Comparison of ENCODE assay signal across 24 cellular contexts in genomic region chr3:22908974-22909507, GRCh38.
DNase-seq lines count a peak whose midpoint lies in the region; ATAC-seq and TF ChIP-seq lines count a peak whose summit lies in the region.
"Had no signal": no experiment of that assay in that cellular context is flagged by ENCODE, and none has a peak within 500 bp of the region (broad histone marks: within the 10 kb centered on the region; RNA-seq: fewer than 3 reads in every experiment).

No MANE protein-coding gene starts in this region.

- H3K36me3 ChIP-seq in liver (ENCODE audit: control insufficient read depth in 4 of 4, insufficient read depth in 3 of 4, low read depth in 1 of 4, low read length in 3 of 4) (no peaks in the 10 kb centered on the region), right lobe of liver (no peaks in the 10 kb centered on the region), neural cell (ENCODE audit: insufficient read depth, low read length) (no peaks in the 10 kb centered on the region)

- H3K9ac ChIP-seq in liver (ENCODE audit: low read depth in 1 of 2, low read length in 2 of 2) = no peak overlapping the region
- no peak overlapping the region for H3K9ac ChIP-seq in neural cell (ENCODE audit: low read length)

- H3K4me2 ChIP-seq in neural cell (ENCODE audit: low read length) = no peak overlapping the region

- no peaks in the 10 kb centered on the region for H3K9me2 ChIP-seq in neural cell (ENCODE audit: insufficient read depth, low read length)

- H3F3A ChIP-seq in neural cell (ENCODE audit: insufficient read depth, low read length, poor library complexity, severe bottlenecking) = no peaks in the 10 kb centered on the region

- DNase-seq in right lobe of liver (no peak), cerebellar cortex (ENCODE audit: low spot score) (peak; percentile 61), SK-N-DZ (ENCODE audit: low spot score) (no peak), kidney tubule cell (ENCODE audit: low spot score) (no peak), epidermal melanocyte (ENCODE audit: insufficient read length, low spot score) (no peak), GM10248 (ENCODE audit: extremely low spot score) (no peak)
- DNase-seq: activated CD4-positive, alpha-beta T cell treated with anti-CD3 and anti-CD28 coated beads for 1 hour; activated gamma-delta T cell treated with Interleukin-2 at 50 U/mL for 16 hours; central memory CD4-positive, alpha-beta T cell; DMS79; dorsolateral prefrontal cortex; GF-D8; head of caudate nucleus; KG1; kidney glomerular epithelial cell; mammary epithelial cell; NCI-H2029 treated with DMSO at 0.1 percent for 48 hours; NCI-H748 treated with DMSO at 0.1 percent for 48 hours; RPMI8226; stimulated activated naive CD8-positive, alpha-beta T cell treated with anti-CD3 and anti-CD28 coated beads, Interleukin-15, amount 100 ng/mL, for 72 hours had no signal

- TF ChIP-seq RAD21 in liver (IDR thresholded peaks at IDR 0.05) (peak; percentile 28 to 31), neural cell (conservative IDR thresholded peaks at IDR 0.05) (peak; percentile 58)

- intact Hi-C loops in right lobe of liver (cut with DNase I) = no loop called here

- no peak overlapping the region for H3K27ac ChIP-seq in liver (ENCODE audit: low read depth in 1 of 2, low read length in 2 of 2)
- H3K27ac ChIP-seq in right lobe of liver = no peak overlapping the region
- H3K27ac ChIP-seq in neural cell (ENCODE audit: low read length) = no peak overlapping the region
- H3K27ac ChIP-seq: dorsolateral prefrontal cortex, epithelial cell of prostate, skin epidermis had no signal

- H4K20me1 ChIP-seq in neural cell (ENCODE audit: insufficient read depth) = no peaks in the 10 kb centered on the region

- peaks cover 0 to 3% (median 0%) of the 10 kb centered on the region in 4 donors for H3K27me3 ChIP-seq in liver (ENCODE audit: control insufficient read depth in 4 of 4, insufficient read depth in 4 of 4, low read length in 3 of 4)
- H3K27me3 ChIP-seq in right lobe of liver = no peaks in the 10 kb centered on the region
- no peaks in the 10 kb centered on the region for H3K27me3 ChIP-seq in neural cell (ENCODE audit: insufficient read depth, low read depth, low read length)

- no peak overlapping the region for H2AFZ ChIP-seq in neural cell (ENCODE audit: low read depth, low read length)

- TF ChIP-seq EP300 in neural cell (conservative IDR thresholded peaks at IDR 0.05; ENCODE audit: poor library complexity, severe bottlenecking) = no peak

- H3K9me3 ChIP-seq in liver (ENCODE audit: control insufficient read depth in 4 of 4, low read length in 3 of 4) (no peaks in the 10 kb centered on the region), right lobe of liver (no peaks in the 10 kb centered on the region), neural cell (ENCODE audit: low read length) (no peaks in the 10 kb centered on the region)

- no peak for TF ChIP-seq CTCF in liver (IDR thresholded peaks at IDR 0.05; ENCODE audit: low read depth, low read length, missing input control)
- TF ChIP-seq CTCF in right lobe of liver (IDR thresholded peaks at IDR 0.05) = no peak
- peak; percentile 33 for TF ChIP-seq CTCF in neural cell (IDR thresholded peaks at IDR 0.05; ENCODE audit: poor library complexity, severe bottlenecking)
- TF ChIP-seq CTCF in GM10248 (IDR thresholded peaks at IDR 0.05; ENCODE audit: control extremely low read depth, extremely low read depth, low read depth, missing control alignments) = no peak

- WGBS in liver = 49% methylated on average over 3 of the region's 3 CpGs
- WGBS in right lobe of liver (ENCODE audit: insufficient coverage, low coverage, low lambda C conversion rate, missing lambda C conversion rate) = 25% methylated on average over 3 of the region's 3 CpGs

- no peak for TF ChIP-seq POLR2A in right lobe of liver (IDR thresholded peaks at IDR 0.05)

- H3K4me1 ChIP-seq in liver (ENCODE audit: control insufficient read depth in 4 of 4, insufficient read depth in 4 of 4, low read length in 3 of 4) (no peaks in the 10 kb centered on the region), right lobe of liver (no peaks in the 10 kb centered on the region)

- CTCF ChIA-PET in GM10248 (lab: Yijun Ruan, JAX) = no interaction called here

- H3K79me2 ChIP-seq in neural cell (replicated peaks; ENCODE audit: insufficient read depth, low read length) = no peaks in the 10 kb centered on the region

- POLR2A ChIA-PET in GM10248 (lab: Yijun Ruan, JAX) = no interaction called here

- no peak for ATAC-seq in right lobe of liver
- ATAC-seq: stimulated activated naive CD8-positive, alpha-beta T cell treated with anti-CD3 and anti-CD28 coated beads, Interleukin-15, amount 100 ng/mL, for 72 hours had no signal

- H3K4me3 ChIP-seq in liver (ENCODE audit: low read depth in 1 of 3, low read length in 3 of 3) = no peak overlapping the region
- no peak overlapping the region for H3K4me3 ChIP-seq in right lobe of liver
- no peak overlapping the region for H3K4me3 ChIP-seq in neural cell (ENCODE audit: low read length)
- H3K4me3 ChIP-seq: dorsolateral prefrontal cortex, skin epidermis had no signal

TF ChIP-seq in liver, 16 proteins besides CTCF, POLR2A, EP300 and RAD21:
- TF ChIP-seq HNF4A (conservative IDR thresholded peaks at IDR 0.05) (no peak), GABPA (IDR thresholded peaks at IDR 0.05 in 1 of 2, conservative IDR thresholded peaks at IDR 0.05 in 1 of 2) (no peak)
TF ChIP-seq in liver: peak in this region for 0.

TF ChIP-seq in neural cell, 6 proteins besides CTCF, POLR2A, EP300 and RAD21:
- TF ChIP-seq, protein P1, sequence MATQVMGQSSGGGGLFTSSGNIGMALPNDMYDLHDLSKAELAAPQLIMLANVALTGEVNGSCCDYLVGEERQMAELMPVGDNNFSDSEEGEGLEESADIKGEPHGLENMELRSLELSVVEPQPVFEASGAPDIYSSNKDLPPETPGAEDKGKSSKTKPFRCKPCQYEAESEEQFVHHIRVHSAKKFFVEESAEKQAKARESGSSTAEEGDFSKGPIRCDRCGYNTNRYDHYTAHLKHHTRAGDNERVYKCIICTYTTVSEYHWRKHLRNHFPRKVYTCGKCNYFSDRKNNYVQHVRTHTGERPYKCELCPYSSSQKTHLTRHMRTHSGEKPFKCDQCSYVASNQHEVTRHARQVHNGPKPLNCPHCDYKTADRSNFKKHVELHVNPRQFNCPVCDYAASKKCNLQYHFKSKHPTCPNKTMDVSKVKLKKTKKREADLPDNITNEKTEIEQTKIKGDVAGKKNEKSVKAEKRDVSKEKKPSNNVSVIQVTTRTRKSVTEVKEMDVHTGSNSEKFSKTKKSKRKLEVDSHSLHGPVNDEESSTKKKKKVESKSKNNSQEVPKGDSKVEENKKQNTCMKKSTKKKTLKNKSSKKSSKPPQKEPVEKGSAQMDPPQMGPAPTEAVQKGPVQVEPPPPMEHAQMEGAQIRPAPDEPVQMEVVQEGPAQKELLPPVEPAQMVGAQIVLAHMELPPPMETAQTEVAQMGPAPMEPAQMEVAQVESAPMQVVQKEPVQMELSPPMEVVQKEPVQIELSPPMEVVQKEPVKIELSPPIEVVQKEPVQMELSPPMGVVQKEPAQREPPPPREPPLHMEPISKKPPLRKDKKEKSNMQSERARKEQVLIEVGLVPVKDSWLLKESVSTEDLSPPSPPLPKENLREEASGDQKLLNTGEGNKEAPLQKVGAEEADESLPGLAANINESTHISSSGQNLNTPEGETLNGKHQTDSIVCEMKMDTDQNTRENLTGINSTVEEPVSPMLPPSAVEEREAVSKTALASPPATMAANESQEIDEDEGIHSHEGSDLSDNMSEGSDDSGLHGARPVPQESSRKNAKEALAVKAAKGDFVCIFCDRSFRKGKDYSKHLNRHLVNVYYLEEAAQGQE (IDR thresholded peaks at IDR 0.05; ENCODE audit: borderline replicate concordance) = no peak
- TF ChIP-seq SMC3 (conservative IDR thresholded peaks at IDR 0.05; ENCODE audit: poor library complexity) = peak; percentile 45
TF ChIP-seq in neural cell: peak in this region for 1.
